Comparison of ENCODE assay signal across 8 cellular contexts in the genomic region with DNA sequence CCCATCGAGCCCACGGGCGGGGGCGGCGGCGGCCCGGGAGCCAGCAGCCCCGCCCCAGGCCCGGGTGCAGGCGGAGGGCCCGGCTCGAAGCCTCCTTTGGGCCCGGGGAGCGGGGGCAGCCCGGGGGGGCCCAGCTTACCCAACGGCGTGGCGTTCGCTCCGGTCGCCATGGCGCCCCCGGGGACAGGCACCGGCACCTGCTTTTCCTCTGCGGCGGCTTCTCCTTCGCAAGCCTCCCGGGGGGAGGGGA. TPM values are rescaled to one million over a fixed set of nuclear protein-coding genes. Genes with fewer than 3 reads are reported as not detected.
A peak's percentile ranks its signal among the peaks of the same experiment; 100 is the strongest.
DNase-seq lines count a peak whose midpoint lies in the region; ATAC-seq and TF ChIP-seq lines count a peak whose summit lies in the region.

No MANE protein-coding gene starts in this region.

- H3K27me3 ChIP-seq in SJSA1 (replicated peaks) = no peaks in the 10 kb centered on the region
- H3K27me3 ChIP-seq in left ventricle myocardium inferior (ENCODE audit: low read depth) = no peaks in the 10 kb centered on the region

- H3K4me3 Mint-ChIP-seq in activated naive CD4-positive, alpha-beta T cell treated with anti-CD3 and anti-CD28 coated beads, Interleukin-2, amount 10 ng/mL, durations not matched to agents 7 days and 5 days = peak overlapping the region; percentile 86
- peak overlapping the region; percentile 88 for H3K4me3 Mint-ChIP-seq in stimulated activated effector memory CD8-positive, alpha-beta T cell treated with anti-CD3 and anti-CD28 coated beads, Interleukin-12 subunit alpha, Interleukin-12 subunit beta, amount 100 ng/mL, for 72 hours

- peak overlapping the region; percentile 100 for H3K27ac Mint-ChIP-seq in activated naive CD4-positive, alpha-beta T cell treated with anti-CD3 and anti-CD28 coated beads, Interleukin-2, amount 10 ng/mL, durations not matched to agents 7 days and 5 days
- peak overlapping the region; percentile 100 for H3K27ac Mint-ChIP-seq in stimulated activated effector memory CD8-positive, alpha-beta T cell treated with anti-CD3 and anti-CD28 coated beads, Interleukin-12 subunit alpha, Interleukin-12 subunit beta, amount 100 ng/mL, for 72 hours

- H3K4me3 ChIP-seq in SJSA1 (peak overlapping the region; percentile 98), left ventricle myocardium inferior (peak overlapping the region; percentile 82)

- H3K4me1 Mint-ChIP-seq in activated naive CD4-positive, alpha-beta T cell treated with anti-CD3 and anti-CD28 coated beads, Interleukin-2, amount 10 ng/mL, durations not matched to agents 7 days and 5 days = peaks cover 62% of the 10 kb centered on the region
- peaks cover 44% of the 10 kb centered on the region for H3K4me1 Mint-ChIP-seq in stimulated activated effector memory CD8-positive, alpha-beta T cell treated with anti-CD3 and anti-CD28 coated beads, Interleukin-12 subunit alpha, Interleukin-12 subunit beta, amount 100 ng/mL, for 72 hours

- no peak for TF ChIP-seq CTCF in left ventricle myocardium inferior (IDR thresholded peaks at IDR 0.05; ENCODE audit: borderline replicate concordance)

- H3K9me3 ChIP-seq in SJSA1 (replicated peaks) (0 out of 2 replicates have a peak, but pooled peaks cover 2% of the 10 kb centered on the region), left ventricle myocardium inferior (replicated peaks) (no peaks in the 10 kb centered on the region)

- H3K9me3 Mint-ChIP-seq in activated naive CD4-positive, alpha-beta T cell treated with anti-CD3 and anti-CD28 coated beads, Interleukin-2, amount 10 ng/mL, durations not matched to agents 7 days and 5 days = no peaks in the 10 kb centered on the region
- H3K9me3 Mint-ChIP-seq in stimulated activated effector memory CD8-positive, alpha-beta T cell treated with anti-CD3 and anti-CD28 coated beads, Interleukin-12 subunit alpha, Interleukin-12 subunit beta, amount 100 ng/mL, for 72 hours = no peaks in the 10 kb centered on the region

- ATAC-seq in stimulated activated effector memory CD8-positive, alpha-beta T cell treated with anti-CD3 and anti-CD28 coated beads, Interleukin-12 subunit alpha, Interleukin-12 subunit beta, amount 100 ng/mL, for 72 hours = peak; percentile 3
- ATAC-seq in HG03045 (IDR thresholded peaks at IDR 0.05; ENCODE audit: unreplicated experiment) = no peak
- ATAC-seq in GM18873 (IDR thresholded peaks at IDR 0.05; ENCODE audit: low FRiP score, unreplicated experiment) = no peak

- DNase-seq in activated naive CD4-positive, alpha-beta T cell treated with anti-CD3 and anti-CD28 coated beads, Interleukin-2, amount 10 ng/mL, durations not matched to agents 7 days and 5 days = no peak
- no peak for DNase-seq in activated naive CD4-positive, alpha-beta T cell (lab: John Stamatoyannopoulos, UW)
- DNase-seq in SJSA1 (ENCODE audit: low read depth in 1 of 2, low spot score in 2 of 2) (no peak), left ventricle myocardium inferior (no peak), NAMALWA (ENCODE audit: low spot score) (no peak)
- no peak for DNase-seq in stimulated activated effector memory CD8-positive, alpha-beta T cell treated with anti-CD3 and anti-CD28 coated beads, Interleukin-12 subunit alpha, Interleukin-12 subunit beta, amount 100 ng/mL, for 72 hours (ENCODE audit: low spot score in 2 of 2)

- H3K27me3 Mint-ChIP-seq in activated naive CD4-positive, alpha-beta T cell treated with anti-CD3 and anti-CD28 coated beads, Interleukin-2, amount 10 ng/mL, durations not matched to agents 7 days and 5 days = no peaks in the 10 kb centered on the region

- peaks cover 53% of the 10 kb centered on the region for H3K36me3 Mint-ChIP-seq in activated naive CD4-positive, alpha-beta T cell treated with anti-CD3 and anti-CD28 coated beads, Interleukin-2, amount 10 ng/mL, durations not matched to agents 7 days and 5 days
- H3K36me3 Mint-ChIP-seq in stimulated activated effector memory CD8-positive, alpha-beta T cell treated with anti-CD3 and anti-CD28 coated beads, Interleukin-12 subunit alpha, Interleukin-12 subunit beta, amount 100 ng/mL, for 72 hours = peaks cover 70% of the 10 kb centered on the region

- CTCF ChIA-PET in activated naive CD4-positive, alpha-beta T cell treated with anti-CD3 and anti-CD28 coated beads, Interleukin-2, amount 10 ng/mL, durations not matched to agents 7 days and 5 days (lab: Charles Lee) = interaction anchor here (0.9 to 6.2 kb wide), 6 partner anchors 10 to 66 kb away, joined by 3 to 39 read pairs (median 3); a partner anchor contains a TSS

- H3K27ac ChIP-seq in SJSA1 (peak overlapping the region; percentile 85), left ventricle myocardium inferior (replicated peaks) (peak overlapping the region; percentile 99)

- peaks cover 48% of the 10 kb centered on the region for H3K36me3 ChIP-seq in SJSA1
- peaks cover 39% of the 10 kb centered on the region for H3K36me3 ChIP-seq in left ventricle myocardium inferior

- H3K4me1 ChIP-seq in SJSA1 (replicated peaks) = peaks cover 18% of the 10 kb centered on the region
- H3K4me1 ChIP-seq in left ventricle myocardium inferior = peaks cover 55% of the 10 kb centered on the region

- intact Hi-C loops in left ventricle myocardium inferior (cut with micrococcal nuclease) = no loop called here

RNA-seq across cellular contexts. Expression of a gene that starts 0.2 kb away (rescaled TPM):
- total RNA-seq in SJSA1 (2014; rRNA removed; shearing (Covaris generic)) = 154 and 170 TPM in 2 replicates
- 188 TPM for total RNA-seq in left ventricle myocardium inferior

RNA-seq across cellular contexts. Expression of a gene that starts 18.4 kb away (rescaled TPM):
- 0.45 TPM in 1 of 2 replicates, not detected in the other for total RNA-seq in SJSA1 (2014; rRNA removed; shearing (Covaris generic))
- 89.5 TPM for total RNA-seq in left ventricle myocardium inferior

RNA-seq across cellular contexts. Expression of a gene that starts 24.9 kb away (rescaled TPM):
- total RNA-seq in SJSA1 (2014; rRNA removed; shearing (Covaris generic)) = 19.2 and 22.9 TPM in 2 replicates
- 7.5 TPM for total RNA-seq in left ventricle myocardium inferior

RNA-seq across cellular contexts. Expression of a gene that starts 32.2 kb away (rescaled TPM):
- total RNA-seq in SJSA1 (2014; rRNA removed; shearing (Covaris generic)) = 13.8 and 22.0 TPM in 2 replicates
- total RNA-seq in left ventricle myocardium inferior = 8.7 TPM

RNA-seq across cellular contexts. Expression of a gene that starts 34.2 kb away (rescaled TPM):
- total RNA-seq in SJSA1 (2014; rRNA removed; shearing (Covaris generic)) = 0.08 and 3.1 TPM in 2 replicates
- 21.1 TPM for total RNA-seq in left ventricle myocardium inferior

Comparison
In these comparisons a context has a peak if more than half of its experiments do, and no peak if none do; other contexts are left out.
1. RNA of a gene that starts 18.4 kb away (total RNA-seq): 89.5 TPM in left ventricle myocardium inferior (single experiment); 0.45 TPM in SJSA1; every median in the first group is over 10 times any median in the second.